Comparison of ENCODE assay signal across 20 cellular contexts in the genomic region with DNA sequence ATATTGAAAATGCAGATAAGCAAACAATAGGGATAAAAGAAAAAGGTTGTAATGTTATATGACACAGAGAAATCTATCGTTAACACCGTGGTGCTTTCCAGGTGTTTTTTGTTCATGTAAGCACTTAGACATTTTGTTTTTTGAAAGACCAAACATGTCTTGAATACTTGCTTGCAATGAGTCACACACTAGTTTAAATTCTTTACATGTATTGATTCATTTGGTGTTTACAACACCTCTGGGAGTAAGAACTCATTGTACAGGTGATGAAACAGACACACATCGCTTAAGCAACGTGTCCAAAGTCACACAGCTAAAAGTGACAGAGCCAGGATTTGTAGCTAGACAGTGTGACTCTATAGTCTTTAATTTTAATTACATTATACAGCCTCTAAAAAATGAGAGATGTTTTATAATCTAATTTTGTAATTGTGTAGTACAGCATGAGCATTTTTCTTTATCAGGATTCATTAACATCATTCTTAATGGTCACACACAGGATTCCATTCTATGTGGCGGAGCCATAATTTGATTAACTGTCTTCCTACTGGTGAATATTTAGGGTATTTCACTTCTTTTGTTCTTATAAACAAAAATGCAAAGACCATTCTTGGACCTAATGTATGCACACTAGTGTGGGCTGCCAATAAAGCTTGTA.
DNase-seq lines count a peak whose midpoint lies in the region; ATAC-seq, FAIRE-seq and TF ChIP-seq lines count a peak whose summit lies in the region.
"Had no signal": no experiment of that assay in that cellular context is flagged by ENCODE, and none has a peak within 500 bp of the region (broad histone marks: within the 10 kb centered on the region; RNA-seq: fewer than 3 reads in every experiment).

No MANE protein-coding gene starts in this region.

- no TSS peak for BruUV-seq in PC-9 (replicated peaks; lab: Mats Ljungman, UMichigan)

- CTCF ChIA-PET in PC-9 (lab: Charles Lee): no interaction called here

- no peak overlapping the region for H2AFZ ChIP-seq in PC-9

- no peak overlapping the region for H3K27ac Mint-ChIP-seq in activated T-helper 2 cell treated with anti-CD3 and anti-CD28 coated beads, Interferon-gamma antibody, Interleukin-2, Interleukin-4, amounts not matched to agents 10 μg/mL and 5 μg/mL and 100 μg/mL, durations not matched to agents 14 hours and 24 hours and 36 hours
- H3K27ac Mint-ChIP-seq: dendritic cell treated with granulocyte-macrophage colony-stimulating factor and Interleukin-4, amounts not matched to agents 40 ng/mL and 50 ng/mL, for 4 days; T-helper 2 cell treated with Interferon-gamma antibody and Interleukin-4, amounts not matched to agents 5 μg/mL and 100 μg/mL, for 36 hours had no signal

- H3K4me3 ChIP-seq in PC-9 (no peak overlapping the region), pancreas (no peak overlapping the region)
- H3K4me3 ChIP-seq: BLaER1 treated with 17β-estradiol and CSF1 and Interleukin-3, amounts not matched to agents 10 nM and 100 nM; heart right ventricle; skin epidermis; tibial artery had no signal

- H3K4me2 ChIP-seq in PC-9: peak overlapping the region; percentile 56
- H3K4me2 ChIP-seq: BLaER1 treated with 17β-estradiol and CSF1 and Interleukin-3, amounts not matched to agents 10 nM and 100 nM had no signal

- no peaks in the 10 kb centered on the region for H3K9me3 ChIP-seq in PC-9 (ENCODE audit: insufficient read depth, low read depth)
- H3K9me3 ChIP-seq in pancreas: no peaks in the 10 kb centered on the region
- H3K9me3 ChIP-seq: BLaER1 treated with 17β-estradiol and CSF1 and Interleukin-3, amounts not matched to agents 10 nM and 100 nM; heart right ventricle; tibial artery had no signal

- no peaks in the 10 kb centered on the region for H3K9me2 ChIP-seq in PC-9 (ENCODE audit: insufficient read depth)

- ATAC-seq in esophagus mucosa (peak; percentile 89), pancreas (peak; percentile 57 to 75 (median 70))
- ATAC-seq: heart right ventricle had no signal

- peaks cover 29% of the 10 kb centered on the region for H3F3A ChIP-seq in PC-9 (ENCODE audit: insufficient read depth, low read depth)

- peaks cover 37% of the 10 kb centered on the region for H3K4me1 ChIP-seq in PC-9 (replicated peaks; ENCODE audit: insufficient read depth)
- peaks cover 73 to 76% (median 73%) of the 10 kb centered on the region in 3 donors for H3K4me1 ChIP-seq in pancreas

- POLR2A ChIA-PET in PC-9 (lab: Charles Lee; ENCODE audit: unreplicated experiment): no interaction called here

- DNase-seq in DMS153 (lab: John Stamatoyannopoulos, UW) (peak; percentile 44), DMS153 treated with DMSO at 0.1 percent for 48 hours (lab: John Stamatoyannopoulos, UW; ENCODE audit: unreplicated experiment) (no peak), PC-9 (peak in 1 of 2 experiments; percentile 97), pancreas (peak in 2 of 6 donors; percentile 25 to 56), NCI-H2081 treated with DMSO at 0.1 percent for 48 hours (lab: John Stamatoyannopoulos, UW) (no peak), T1000 (lab: John Stamatoyannopoulos, UW) (no peak)
- no peak for DNase-seq in activated T-helper 2 cell treated with anti-CD3 and anti-CD28 coated beads, Interferon-gamma antibody, Interleukin-2, Interleukin-4, amounts not matched to agents 10 μg/mL and 5 μg/mL and 100 μg/mL, durations not matched to agents 14 hours and 24 hours and 36 hours (ENCODE audit: low spot score)
- DNase-seq: activated CD4-positive, alpha-beta T cell treated with anti-CD3 and anti-CD28 coated beads for 4 hours; activated CD8-positive, alpha-beta memory T cell treated with anti-CD3 and anti-CD28 coated beads, Interleukin-2, amount 50 U/mL, for 4 hours; activated naive CD4-positive, alpha-beta T cell; heart right ventricle; NCI-H2227 treated with DMSO at 0.1 percent for 48 hours; SIG-M5; tibial artery had no signal

- H3K27me3 ChIP-seq in PC-9 (ENCODE audit: insufficient read depth, low read depth) (no peaks in the 10 kb centered on the region), pancreas (no peaks in the 10 kb centered on the region)
- H3K27me3 ChIP-seq: BLaER1 treated with 17β-estradiol and CSF1 and Interleukin-3, amounts not matched to agents 10 nM and 100 nM; heart right ventricle; tibial artery had no signal

- H3K27me3 Mint-ChIP-seq in activated T-helper 2 cell treated with anti-CD3 and anti-CD28 coated beads, Interferon-gamma antibody, Interleukin-2, Interleukin-4, amounts not matched to agents 10 μg/mL and 5 μg/mL and 100 μg/mL, durations not matched to agents 14 hours and 24 hours and 36 hours (ENCODE audit: low read depth): peaks cover 9% of the 10 kb centered on the region

- WGBS in pancreas, 2 donors: 27 to 29% methylated on average over 5 of the region's 5 CpGs

- TF ChIP-seq CTCF in PC-9 (conservative IDR thresholded peaks at IDR 0.05) (no peak), pancreas (IDR thresholded peaks at IDR 0.05) (no peak)

- H3K27ac ChIP-seq in PC-9 (peak overlapping the region; percentile 70), pancreas (peak overlapping the region; percentile 43 to 77 (median 68))
- H3K27ac ChIP-seq: 22Rv1; BLaER1 treated with 17β-estradiol and CSF1 and Interleukin-3, amounts not matched to agents 10 nM and 100 nM; heart right ventricle; tibial artery had no signal

- no peaks in the 10 kb centered on the region for H3K9me3 Mint-ChIP-seq in activated T-helper 2 cell treated with anti-CD3 and anti-CD28 coated beads, Interferon-gamma antibody, Interleukin-2, Interleukin-4, amounts not matched to agents 10 μg/mL and 5 μg/mL and 100 μg/mL, durations not matched to agents 14 hours and 24 hours and 36 hours
- H3K9me3 Mint-ChIP-seq: dendritic cell treated with granulocyte-macrophage colony-stimulating factor and Interleukin-4, amounts not matched to agents 40 ng/mL and 50 ng/mL, for 4 days; T-helper 2 cell treated with Interferon-gamma antibody and Interleukin-4, amounts not matched to agents 5 μg/mL and 100 μg/mL, for 36 hours had no signal

- H3K36me3 ChIP-seq in PC-9 (ENCODE audit: low read depth): no peaks in the 10 kb centered on the region
- H3K36me3 ChIP-seq in pancreas: no peaks in the 10 kb centered on the region
- H3K36me3 ChIP-seq: BLaER1 treated with 17β-estradiol and CSF1 and Interleukin-3, amounts not matched to agents 10 nM and 100 nM; heart right ventricle had no signal

- no peaks in the 10 kb centered on the region for H4K20me1 ChIP-seq in PC-9 (ENCODE audit: insufficient read depth)
- H4K20me1 ChIP-seq: BLaER1 treated with 17β-estradiol and CSF1 and Interleukin-3, amounts not matched to agents 10 nM and 100 nM had no signal

- H3K4me3 Mint-ChIP-seq in activated T-helper 2 cell treated with anti-CD3 and anti-CD28 coated beads, Interferon-gamma antibody, Interleukin-2, Interleukin-4, amounts not matched to agents 10 μg/mL and 5 μg/mL and 100 μg/mL, durations not matched to agents 14 hours and 24 hours and 36 hours (ENCODE audit: low read depth): no peak overlapping the region
- H3K4me3 Mint-ChIP-seq: dendritic cell treated with granulocyte-macrophage colony-stimulating factor and Interleukin-4, amounts not matched to agents 40 ng/mL and 50 ng/mL, for 4 days; T-helper 2 cell treated with Interferon-gamma antibody and Interleukin-4, amounts not matched to agents 5 μg/mL and 100 μg/mL, for 36 hours had no signal

- no peaks in the 10 kb centered on the region for H3K4me1 Mint-ChIP-seq in activated T-helper 2 cell treated with anti-CD3 and anti-CD28 coated beads, Interferon-gamma antibody, Interleukin-2, Interleukin-4, amounts not matched to agents 10 μg/mL and 5 μg/mL and 100 μg/mL, durations not matched to agents 14 hours and 24 hours and 36 hours (ENCODE audit: low read depth)

- no peaks in the 10 kb centered on the region for H3K36me3 Mint-ChIP-seq in activated T-helper 2 cell treated with anti-CD3 and anti-CD28 coated beads, Interferon-gamma antibody, Interleukin-2, Interleukin-4, amounts not matched to agents 10 μg/mL and 5 μg/mL and 100 μg/mL, durations not matched to agents 14 hours and 24 hours and 36 hours (ENCODE audit: low read depth)

- FAIRE-seq in pancreas (lab: Jason Lieb, UNC): no peak

- intact Hi-C loops in PC-9 (cut with micrococcal nuclease; ENCODE audit: unreplicated experiment): no loop called here
- intact Hi-C loops in pancreas (cut with DNase I): no loop called here
- intact Hi-C loops in activated T-helper 2 cell treated with anti-CD3 and anti-CD28 coated beads, Interferon-gamma antibody, Interleukin-2, Interleukin-4, amounts not matched to agents 10 μg/mL and 5 μg/mL and 100 μg/mL, durations not matched to agents 14 hours and 24 hours and 36 hours (cut with micrococcal nuclease): no loop called here

- H3K79me2 ChIP-seq in PC-9 (ENCODE audit: low read depth): no peaks in the 10 kb centered on the region
